Comparison of ENCODE assay signal across 7 cellular contexts in the genomic region with DNA sequence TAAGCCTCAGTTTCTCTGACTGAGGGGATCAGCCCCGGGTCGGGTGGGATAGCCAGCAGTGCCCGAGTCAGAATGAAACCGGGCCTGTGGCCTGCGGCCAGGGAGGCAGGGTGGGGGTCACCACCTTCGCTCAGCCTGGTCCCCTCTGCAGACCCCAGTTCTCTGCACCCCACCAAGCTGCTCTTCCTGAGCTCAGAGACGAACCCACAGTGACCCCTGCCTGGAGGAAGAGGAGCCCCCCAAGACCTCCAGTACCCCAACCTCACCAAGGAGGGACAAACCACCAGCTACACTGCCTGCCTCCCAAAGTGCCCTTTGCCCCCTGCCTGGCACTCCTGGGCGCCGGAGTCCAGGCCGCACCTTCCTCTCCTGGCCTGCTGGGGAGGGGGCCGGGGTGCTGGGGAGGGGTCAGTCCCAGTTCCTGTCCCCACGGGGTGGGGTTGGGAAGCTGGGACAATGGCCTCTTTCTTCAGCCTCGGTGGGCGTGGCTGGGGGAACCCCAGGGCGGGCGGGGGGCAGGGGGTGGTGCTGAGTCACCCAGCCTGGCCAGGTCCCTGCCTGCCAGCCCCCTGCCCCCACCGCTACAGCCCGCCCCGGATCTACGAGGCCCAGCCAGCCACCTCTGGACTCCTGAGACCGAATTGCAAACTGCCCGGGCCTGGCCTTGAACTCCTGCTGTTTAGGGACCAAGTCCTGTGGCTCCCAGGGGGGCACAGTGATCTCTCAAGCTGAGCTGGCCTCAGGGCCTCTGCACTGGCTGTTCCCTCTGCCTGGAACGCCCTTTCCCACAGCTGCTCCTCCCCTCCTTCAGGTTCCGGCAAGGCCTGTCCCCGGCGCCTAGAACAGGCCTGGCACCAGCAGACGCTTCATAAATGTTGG. TPM values are rescaled to one million over a fixed set of nuclear protein-coding genes. Genes with fewer than 3 reads are reported as not detected.
DNase-seq lines count a peak whose midpoint lies in the region; ATAC-seq and TF ChIP-seq lines count a peak whose summit lies in the region.

No MANE protein-coding gene starts in this region.

- H3K36me3 ChIP-seq in right lobe of liver (peaks cover 0 to 33% (median 12%) of the 10 kb centered on the region in 4 donors), thymus (ENCODE audit: control insufficient read depth, insufficient read depth) (peaks cover 88% of the 10 kb centered on the region)

- TF ChIP-seq POLR2A in right lobe of liver (IDR thresholded peaks at IDR 0.05), result no peak

- no peaks in the 10 kb centered on the region for H3K27me3 Mint-ChIP-seq in brain

- peaks cover 6% of the 10 kb centered on the region for H3K4me1 Mint-ChIP-seq in brain

- H3K4me3 Mint-ChIP-seq in brain, result peak overlapping the region in 1 of 5 experiments; percentile 24

- H3K9me3 ChIP-seq in right lobe of liver, result no peaks in the 10 kb centered on the region
- H3K9me3 ChIP-seq in thymus (ENCODE audit: control insufficient read depth), result no peaks in the 10 kb centered on the region

- TF ChIP-seq CTCF in brain (conservative IDR thresholded peaks at IDR 0.05), result no peak
- no peak for TF ChIP-seq CTCF in right lobe of liver (IDR thresholded peaks at IDR 0.05)

- H3K27ac Mint-ChIP-seq in brain, result peak overlapping the region in 3 of 5 experiments; percentile 6 to 67 (median 26)

- WGBS in right lobe of liver (ENCODE audit: insufficient coverage, low coverage, low lambda C conversion rate, missing lambda C conversion rate), result 50% methylated on average over 1 of the region's 27 CpGs
- WGBS in thymus, result 93% methylated on average over 27 of the region's 27 CpGs

- H3K27ac ChIP-seq in right lobe of liver, result peak overlapping the region; percentile 75 to 92 (median 85)
- peak overlapping the region; percentile 31 for H3K27ac ChIP-seq in thymus (ENCODE audit: low read depth)

- peak; percentile 81 to 85 (median 84) for ATAC-seq in right lobe of liver
- ATAC-seq in GM21526 (IDR thresholded peaks at IDR 0.05; ENCODE audit: low FRiP score, unreplicated experiment), result no peak

- H3K27me3 ChIP-seq in right lobe of liver, result no peaks in the 10 kb centered on the region
- H3K27me3 ChIP-seq in thymus (ENCODE audit: control insufficient read depth, insufficient read depth), result no peaks in the 10 kb centered on the region

- peaks cover 59% of the 10 kb centered on the region for H3K36me3 Mint-ChIP-seq in brain

- H3K4me3 ChIP-seq in right lobe of liver (peak overlapping the region; percentile 20 to 50 (median 31)), thymus (ENCODE audit: low read length) (no peak overlapping the region)

- H3K9me3 Mint-ChIP-seq in brain, result no peaks in the 10 kb centered on the region

- DNase-seq in M059J (ENCODE audit: low read depth), result peak; percentile 33
- peak; percentile 91 to 97 (median 96) for DNase-seq in right lobe of liver
- no peak for DNase-seq in activated gamma-delta T cell (lab: John Stamatoyannopoulos, UW)
- no peak for DNase-seq in SHP77 (lab: John Stamatoyannopoulos, UW)

- H3K4me1 ChIP-seq in right lobe of liver (peaks cover 0 to 22% (median 11%) of the 10 kb centered on the region in 4 donors), thymus (ENCODE audit: control insufficient read depth, insufficient read depth, low read length) (no peaks in the 10 kb centered on the region)

- intact Hi-C loops in right lobe of liver (cut with DNase I), result no loop called here

RNA-seq across cellular contexts. Expression of a gene that starts 14.3 kb away (rescaled TPM):
- 6.1 and 17.7 TPM in 2 replicates for total RNA-seq in M059J (2014; rRNA removed; shearing (Covaris generic))
- polyA plus RNA-seq in brain (ENCODE audit: insufficient read depth, low read depth, low replicate concordance) (17.0 TPM), thymus (9.4 TPM)
- 10 to 100 TPM; 19.0 to 38.5 (median 27.7) TPM for total RNA-seq in right lobe of liver

RNA-seq across cellular contexts. Expression of a gene that starts 44.8 kb away (rescaled TPM):
- 16.2 and 19.5 TPM in 2 replicates for total RNA-seq in M059J (2014; rRNA removed; shearing (Covaris generic))
- polyA plus RNA-seq in brain (ENCODE audit: insufficient read depth, low read depth, low replicate concordance), result 41.9 TPM
- 10 to 100 TPM in 5 of 6 experiments, 1 to 10 TPM in 1; 9.9 to 20.0 (median 14.9) TPM for total RNA-seq in right lobe of liver
- polyA plus RNA-seq in thymus, result 10.8 TPM

Comparison
In these comparisons a context has a peak if more than half of its experiments do, and no peak if none do; other contexts are left out.
1. DNase-seq: peak in M059J (single experiment) and right lobe of liver (3 of 3); none in activated gamma-delta T cell (single experiment) and SHP77 (0 of 2).